ENCODE assay signal across 8 cellular contexts in the genomic region with DNA sequence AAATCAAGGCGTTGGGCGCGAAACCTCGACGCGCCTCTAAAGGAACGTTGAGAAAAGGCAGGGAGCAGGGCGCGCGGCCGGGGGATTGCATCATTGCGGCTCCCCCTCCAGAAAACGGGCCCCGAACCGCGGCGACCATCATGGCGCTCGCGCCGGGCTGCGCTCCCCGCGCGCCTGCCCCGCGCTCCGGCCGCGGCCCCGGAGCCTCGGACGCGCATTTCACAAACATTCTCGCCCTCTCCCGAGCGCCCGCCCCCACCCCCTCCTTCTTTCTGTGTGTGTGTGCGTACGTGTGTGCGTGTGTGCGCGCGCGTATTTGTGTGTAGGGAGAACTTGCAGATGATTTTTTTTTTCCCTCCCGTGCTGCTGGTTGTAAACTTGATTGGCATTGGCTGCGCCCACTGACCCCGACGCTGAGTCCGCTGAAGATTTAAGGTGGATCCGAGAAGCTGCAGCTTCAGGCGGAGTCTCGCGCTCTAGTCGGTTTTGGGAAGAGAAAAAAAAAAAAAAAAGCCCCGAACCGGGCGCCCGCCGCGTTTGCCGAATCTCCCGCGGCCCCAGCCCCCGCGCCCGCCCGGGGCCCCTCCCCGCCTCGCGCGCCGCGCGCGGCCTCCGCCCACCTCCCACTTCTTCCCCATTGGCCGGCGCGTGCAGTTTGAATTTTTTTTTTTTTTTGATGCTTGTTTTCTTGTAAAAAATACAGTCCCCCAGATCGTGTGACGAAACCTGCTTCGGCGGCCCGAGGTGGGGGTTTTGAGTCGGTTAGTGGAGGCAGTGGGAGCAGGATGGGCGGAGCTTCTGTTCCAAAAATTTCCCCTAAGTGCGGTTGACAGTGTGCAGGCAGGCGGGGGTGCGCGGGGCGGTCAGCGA. TPM values are rescaled to one million over a fixed set of nuclear protein-coding genes. Genes with fewer than 3 reads are reported as not detected.
DNase-seq lines count a peak whose midpoint lies in the region; ATAC-seq and TF ChIP-seq lines count a peak whose summit lies in the region.

No MANE protein-coding gene starts in this region.

- peak; percentile 87 for TF ChIP-seq POLR2A in GM19099 (IDR thresholded peaks at IDR 0.05; ENCODE audit: extremely low read depth, insufficient read length, low read depth)

- peaks cover 43% of the 10 kb centered on the region for H3K4me1 Mint-ChIP-seq in chondrocyte (ENCODE audit: low read depth)

- no peaks in the 10 kb centered on the region for H3K27me3 Mint-ChIP-seq in chondrocyte (ENCODE audit: low read depth)

- DNase-seq in AML-193 (lab: John Stamatoyannopoulos, UW) (peak; percentile 93 to 97), NCI-H446 treated with DMSO at 0.1 percent for 48 hours (lab: John Stamatoyannopoulos, UW) (peak; percentile 97), chondrocyte (ENCODE audit: low spot score) (peak; percentile 96), kidney tubule cell (ENCODE audit: low spot score) (peak; percentile 99)
- peak; percentile 85 for DNase-seq in activated CD4-positive, alpha-beta T cell treated with anti-CD3 and anti-CD28 coated beads for 24 hours (ENCODE audit: low read depth in 2 of 2)
- DNase-seq in stimulated activated CD4-positive, alpha-beta T cell treated with anti-CD3 and anti-CD28 coated beads, Interleukin-1b, Interleukin-23, amount 100 ng/mL, for 1 hour (ENCODE audit: low read depth in 2 of 2) = peak; percentile 72 to 75

- H3K4me3 Mint-ChIP-seq in chondrocyte (ENCODE audit: unreplicated experiment) = peak overlapping the region; percentile 94

- H3K9me3 Mint-ChIP-seq in chondrocyte (ENCODE audit: low read depth) = no peaks in the 10 kb centered on the region

- TF ChIP-seq CTCF in chondrocyte (IDR thresholded peaks at IDR 0.05) = no peak

- ATAC-seq in HG03378 (IDR thresholded peaks at IDR 0.05; ENCODE audit: unreplicated experiment) = peak; percentile 59

- H3K27ac Mint-ChIP-seq in chondrocyte (ENCODE audit: unreplicated experiment) = peak overlapping the region; percentile 98

- H3K36me3 Mint-ChIP-seq in chondrocyte (ENCODE audit: low read depth) = peaks cover 7% of the 10 kb centered on the region

RNA-seq across cellular contexts. Expression of a gene that starts 8.2 kb away (rescaled TPM):
- total RNA-seq in chondrocyte = 32.1 to 37.9 TPM (median 35.9 TPM) in 3 replicates

RNA-seq across cellular contexts. Expression of a gene that starts 29.3 kb away (rescaled TPM):
- total RNA-seq in chondrocyte = 0.60 TPM in 1 of 3 replicates, not detected in the others

Comparison
In these comparisons a context has a peak if more than half of its experiments do, and no peak if none do; other contexts are left out.
1. Peak in every context shown above with its lines: DNase-seq and ATAC-seq.